In genomic region chr16:19095699-19096098, GRCh38 we compare ENCODE assay signal across 12 cellular contexts. TPM values are rescaled to one million over a fixed set of nuclear protein-coding genes. Genes with fewer than 3 reads are reported as not detected.
A peak's percentile ranks its signal among the peaks of the same experiment; 100 is the strongest.
DNase-seq lines count a peak whose midpoint lies in the region; ATAC-seq and TF ChIP-seq lines count a peak whose summit lies in the region.
"Had no signal": no experiment of that assay in that cellular context is flagged by ENCODE, and none has a peak within 500 bp of the region (broad histone marks: within the 10 kb centered on the region; RNA-seq: fewer than 3 reads in every experiment).

No MANE protein-coding gene starts in this region.

- H3K9me3 ChIP-seq in MG63 = peaks cover 7% of the 10 kb centered on the region

- in situ Hi-C loops in ACHN (cut with HindIII; ENCODE audit: low pct_ligation_motif_present, low pct_unique_long_range_greater_than_20kb, low sequenced_read_pairs) = no loop called here

- no peak overlapping the region for H3K4me3 ChIP-seq in choroid plexus epithelial cell (ENCODE audit: low read depth, low read length)
- H3K4me3 ChIP-seq in MG63 = no peak overlapping the region
- H3K4me3 ChIP-seq: cardiac muscle cell had no signal

- H3K36me3 ChIP-seq in MG63 = no peaks in the 10 kb centered on the region
- H3K36me3 ChIP-seq: cardiac muscle cell had no signal

- H3K27me3 ChIP-seq in MG63 = no peaks in the 10 kb centered on the region
- H3K27me3 ChIP-seq: cardiac muscle cell had no signal

- TF ChIP-seq CTCF in GM20000 (IDR thresholded peaks at IDR 0.05; ENCODE audit: extremely low read depth, missing control alignments) = no peak
- no peak for TF ChIP-seq CTCF in choroid plexus epithelial cell (conservative IDR thresholded peaks at IDR 0.05; ENCODE audit: low read depth, low read length)

- ATAC-seq in left lobe of liver = no peak
- ATAC-seq: SK-N-SH treated with all-trans-retinoic acid at 6 μM for 48 hours had no signal

- DNase-seq in ACHN (peak; percentile 15), GM20000 (ENCODE audit: low spot score) (peak; percentile 49), NCI-H226 (peak; percentile 49), choroid plexus epithelial cell (ENCODE audit: low read depth) (peak; percentile 65), left lobe of liver (ENCODE audit: low spot score) (no peak), NCI-H187 treated with DMSO at 0.1 percent for 48 hours (lab: John Stamatoyannopoulos, UW) (no peak), MG63 (no peak), cortex of kidney (lab: John Stamatoyannopoulos, UW) (no peak)
- DNase-seq: NCI-H1436 treated with DMSO at 0.1 percent for 48 hours, NCI-H526 treated with DMSO at 0.1 percent for 48 hours had no signal

RNA-seq across cellular contexts. Expression of gene ITPRIPL2, which starts 18.1 kb away (rescaled TPM):
- total RNA-seq in left lobe of liver = 16.2 TPM
- total RNA-seq in MG63 (2014; rRNA removed; shearing (Covaris generic); ENCODE audit: low replicate concordance) = 18.0 and 19.0 TPM in 2 replicates

RNA-seq across cellular contexts. Expression of gene COQ7, which starts 28.3 kb away (rescaled TPM):
- total RNA-seq in left lobe of liver = 8.4 TPM
- 21.8 and 28.3 TPM in 2 replicates for total RNA-seq in MG63 (2014; rRNA removed; shearing (Covaris generic); ENCODE audit: low replicate concordance)

Comparison
In these comparisons a context has a peak if more than half of its experiments do, and no peak if none do; other contexts are left out.
1. DNase-seq: peak in ACHN (single experiment), GM20000 (single experiment), NCI-H226 (single experiment) and choroid plexus epithelial cell (single experiment); none in left lobe of liver (single experiment), NCI-H187 treated with DMSO at 0.1 percent for 48 hours (single experiment), MG63 (single experiment) and cortex of kidney (single experiment).